21 cellular contexts compared by ENCODE assay signal in the genomic region with DNA sequence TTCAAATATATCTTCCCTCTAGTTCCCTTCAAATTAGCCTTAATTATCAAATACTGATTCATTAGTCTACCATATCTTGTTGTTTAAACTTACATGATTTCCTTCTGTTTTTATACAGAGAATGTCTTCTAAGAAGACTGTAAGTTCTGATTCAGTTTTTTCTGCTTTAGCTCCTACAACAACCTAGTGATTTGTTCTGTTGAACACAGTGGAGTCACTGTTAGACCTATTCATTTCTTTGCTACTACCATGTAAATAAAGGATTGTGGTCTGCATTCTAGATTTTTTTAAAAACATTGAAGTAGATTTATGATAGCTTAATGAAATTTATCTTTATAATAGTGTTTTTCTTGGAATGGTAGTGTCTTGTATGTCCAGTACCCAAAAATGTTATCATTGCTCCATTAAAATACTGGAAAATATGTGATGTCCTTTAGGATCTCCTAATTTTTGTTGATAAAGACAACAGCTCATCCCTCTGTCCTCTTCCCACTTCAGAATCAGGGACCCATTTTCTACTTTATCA.
"Had no signal": no experiment of that assay in that cellular context is flagged by ENCODE, and none has a peak within 500 bp of the region (broad histone marks: within the 10 kb centered on the region; RNA-seq: fewer than 3 reads in every experiment).

No MANE protein-coding gene starts in this region.

- H2AFZ ChIP-seq: parathyroid adenoma had no signal

- H3K9me3 Mint-ChIP-seq: effector memory CD8-positive, alpha-beta T cell; stimulated activated effector memory CD8-positive, alpha-beta T cell treated with anti-CD3 and anti-CD28 coated beads, Interleukin-12 subunit alpha, Interleukin-12 subunit beta, amount 100 ng/mL, for 72 hours; type B pancreatic cell had no signal

- H3K36me3 ChIP-seq: esophagus squamous epithelium, heart left ventricle, right lobe of liver, suprapubic skin, thyroid gland had no signal

- H3K4me3 Mint-ChIP-seq: dendritic cell treated with granulocyte-macrophage colony-stimulating factor and Interleukin-4, amounts not matched to agents 40 ng/mL and 50 ng/mL, for 4 days; effector memory CD8-positive, alpha-beta T cell; naive B cell; nephron progenitor cell; stimulated activated effector memory CD8-positive, alpha-beta T cell treated with anti-CD3 and anti-CD28 coated beads, Interleukin-12 subunit alpha, Interleukin-12 subunit beta, amount 100 ng/mL, for 72 hours; type B pancreatic cell had no signal

- H3K4me1 Mint-ChIP-seq: nephron progenitor cell; stimulated activated effector memory CD8-positive, alpha-beta T cell treated with anti-CD3 and anti-CD28 coated beads, Interleukin-12 subunit alpha, Interleukin-12 subunit beta, amount 100 ng/mL, for 72 hours had no signal

- H3K27me3 ChIP-seq: esophagus squamous epithelium, foreskin keratinocyte, heart left ventricle, right lobe of liver, suprapubic skin, thyroid gland had no signal

- DNase-seq: effector memory CD8-positive, alpha-beta T cell; esophagus squamous epithelium; foreskin keratinocyte; heart left ventricle; islet precursor cell; mesenchymal stem cell; naive B cell; nephron progenitor cell; psoas muscle; retina; right lobe of liver; stimulated activated CD4-positive, alpha-beta T cell treated with anti-CD3 and anti-CD28 coated beads, Interleukin-4, amount 100 ng/mL, for 1 hour; stimulated activated CD8-positive, alpha-beta memory T cell treated with anti-CD3 and anti-CD28 coated beads, Interleukin-4, amount 100 ng/mL, for 48 hours; stimulated activated naive CD8-positive, alpha-beta T cell treated with anti-CD3 and anti-CD28 coated beads, Interleukin-15, Interleukin-2, amounts not matched to agents 100 U/mL and 50 U/mL, for 24 hours; thyroid gland had no signal

- H3K27ac Mint-ChIP-seq: dendritic cell treated with granulocyte-macrophage colony-stimulating factor and Interleukin-4, amounts not matched to agents 40 ng/mL and 50 ng/mL, for 4 days; effector memory CD8-positive, alpha-beta T cell; stimulated activated effector memory CD8-positive, alpha-beta T cell treated with anti-CD3 and anti-CD28 coated beads, Interleukin-12 subunit alpha, Interleukin-12 subunit beta, amount 100 ng/mL, for 72 hours; type B pancreatic cell had no signal

- H3K9me3 ChIP-seq: esophagus squamous epithelium, psoas muscle, right lobe of liver, suprapubic skin, thyroid gland had no signal

- H3K27me3 Mint-ChIP-seq: dendritic cell treated with granulocyte-macrophage colony-stimulating factor and Interleukin-4, amounts not matched to agents 40 ng/mL and 50 ng/mL, for 4 days; effector memory CD8-positive, alpha-beta T cell; naive B cell; type B pancreatic cell had no signal

- H3K4me1 ChIP-seq: esophagus squamous epithelium, foreskin keratinocyte, heart left ventricle, parathyroid adenoma, psoas muscle, right lobe of liver, suprapubic skin, thyroid gland had no signal

- H3K27ac ChIP-seq: esophagus squamous epithelium, foreskin keratinocyte, heart left ventricle, parathyroid adenoma, psoas muscle, right lobe of liver, suprapubic skin, thyroid gland had no signal

- ATAC-seq: effector memory CD8-positive, alpha-beta T cell; foreskin keratinocyte; heart left ventricle; left lobe of liver; psoas muscle; right lobe of liver; stimulated activated effector memory CD8-positive, alpha-beta T cell treated with anti-CD3 and anti-CD28 coated beads, Interleukin-12 subunit alpha, Interleukin-12 subunit beta, amount 100 ng/mL, for 72 hours; stimulated activated naive CD8-positive, alpha-beta T cell treated with anti-CD3 and anti-CD28 coated beads, Interleukin-15, Interleukin-2, amounts not matched to agents 100 U/mL and 50 U/mL, for 24 hours had no signal

- H3K36me3 Mint-ChIP-seq: stimulated activated effector memory CD8-positive, alpha-beta T cell treated with anti-CD3 and anti-CD28 coated beads, Interleukin-12 subunit alpha, Interleukin-12 subunit beta, amount 100 ng/mL, for 72 hours; type B pancreatic cell had no signal

- H3K9ac ChIP-seq: parathyroid adenoma had no signal

- H3K4me3 ChIP-seq: esophagus squamous epithelium, heart left ventricle, psoas muscle, right lobe of liver, suprapubic skin, thyroid gland had no signal
